ENCODE assay signal across 13 cellular contexts in the genomic region with DNA sequence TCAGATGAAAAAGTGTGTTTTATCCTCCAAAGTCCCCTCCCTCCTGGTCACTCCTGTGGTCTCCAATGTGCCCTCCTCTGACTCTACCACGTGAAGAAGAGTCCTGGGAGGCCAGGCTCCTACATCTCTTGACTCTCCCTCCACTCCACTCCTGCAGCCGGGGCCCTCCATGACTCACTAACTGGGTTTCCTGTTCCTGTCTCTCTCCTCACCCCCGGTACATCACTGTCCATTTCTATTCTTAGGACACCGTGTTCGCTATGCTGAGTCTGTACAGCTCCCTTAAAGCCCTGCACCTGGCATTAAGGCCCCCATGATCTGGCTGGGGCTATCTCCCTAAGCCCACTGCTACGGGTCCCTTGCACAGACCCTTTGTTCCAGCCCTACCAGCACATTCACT.
DNase-seq lines count a peak whose midpoint lies in the region; ATAC-seq and TF ChIP-seq lines count a peak whose summit lies in the region.
"Had no signal": no experiment of that assay in that cellular context is flagged by ENCODE, and none has a peak within 500 bp of the region (broad histone marks: within the 10 kb centered on the region; RNA-seq: fewer than 3 reads in every experiment).

No MANE protein-coding gene starts in this region.

- intact Hi-C loops in heart right ventricle (cut with DNase I) = no loop called here
- intact Hi-C loops in CD4-positive, alpha-beta T cell (cut with DNase I, micrococcal nuclease) = no loop called here

- no peak for TF ChIP-seq CTCF in heart right ventricle (IDR thresholded peaks at IDR 0.05)
- no peak for TF ChIP-seq CTCF in CD4-positive, alpha-beta T cell (IDR thresholded peaks at IDR 0.05)

- H3K9me3 Mint-ChIP-seq in CD8-positive, alpha-beta memory T cell = no peaks in the 10 kb centered on the region
- no peaks in the 10 kb centered on the region for H3K9me3 Mint-ChIP-seq in CD4-positive, alpha-beta T cell
- H3K9me3 Mint-ChIP-seq: activated naive CD8-positive, alpha-beta T cell treated with anti-CD3 and anti-CD28 coated beads, Interleukin-2, amount 50 U/mL, for 24 hours had no signal

- POLR2A ChIA-PET in CD8-positive, alpha-beta memory T cell (lab: Charles Lee) = no interaction called here
- POLR2A ChIA-PET in CD4-positive, alpha-beta T cell (lab: Charles Lee) = no interaction called here

- H3K27ac ChIP-seq in ACC112 (ENCODE audit: low read depth, low read length) (peak overlapping the region; percentile 38; the same call in 1 of the 2 replicates), heart right ventricle (peak overlapping the region in 3 of 10 donors; percentile 20 to 28 (median 23))
- no peak overlapping the region for H3K27ac ChIP-seq in CD8-positive, alpha-beta memory T cell (ENCODE audit: low read depth, low read length)
- H3K27ac ChIP-seq in CD4-positive, alpha-beta T cell (ENCODE audit: low read depth, low read length) = no peak overlapping the region

- peak overlapping the region in 3 of 8 donors; percentile 7 to 61 (median 44) for H3K27ac Mint-ChIP-seq in CD8-positive, alpha-beta memory T cell
- H3K27ac Mint-ChIP-seq in CD4-positive, alpha-beta T cell = no peak overlapping the region
- H3K27ac Mint-ChIP-seq: activated naive CD8-positive, alpha-beta T cell treated with anti-CD3 and anti-CD28 coated beads, Interleukin-2, amount 50 U/mL, for 24 hours had no signal

- CTCF ChIA-PET in CD8-positive, alpha-beta memory T cell (lab: Charles Lee) = interaction anchor here (0.6 to 2.1 kb wide), 2 partner anchors 41 to 724 kb away, joined by 3 to 5 read pairs; no protein-coding TSS in a partner anchor
- CTCF ChIA-PET in CD4-positive, alpha-beta T cell (lab: Charles Lee) = no interaction called here

- no peaks in the 10 kb centered on the region for H3K36me3 Mint-ChIP-seq in CD8-positive, alpha-beta memory T cell
- H3K36me3 Mint-ChIP-seq in CD4-positive, alpha-beta T cell (ENCODE audit: low read depth) = no peaks in the 10 kb centered on the region

- H2AFZ ChIP-seq in ACC112 (ENCODE audit: low read length, unreplicated experiment) = no peak overlapping the region

- H3K9me3 ChIP-seq in heart right ventricle = no peaks in the 10 kb centered on the region
- H3K9me3 ChIP-seq in CD8-positive, alpha-beta memory T cell (ENCODE audit: low read length) = no peaks in the 10 kb centered on the region
- H3K9me3 ChIP-seq in CD4-positive, alpha-beta T cell (ENCODE audit: control insufficient read depth, low read length) = no peaks in the 10 kb centered on the region

- no peak overlapping the region for H3K4me3 ChIP-seq in ACC112 (ENCODE audit: low read depth, low read length)
- no peak overlapping the region for H3K4me3 ChIP-seq in heart right ventricle
- H3K4me3 ChIP-seq in CD8-positive, alpha-beta memory T cell (ENCODE audit: low read length) = no peak overlapping the region

- H3K4me3 Mint-ChIP-seq in CD8-positive, alpha-beta memory T cell = no peak overlapping the region
- no peak overlapping the region for H3K4me3 Mint-ChIP-seq in CD4-positive, alpha-beta T cell
- H3K4me3 Mint-ChIP-seq: activated naive CD8-positive, alpha-beta T cell treated with anti-CD3 and anti-CD28 coated beads, Interleukin-2, amount 50 U/mL, for 24 hours had no signal

- H3K36me3 ChIP-seq in ACC112 (ENCODE audit: insufficient read depth, low read length) (peaks cover 18% of the 10 kb centered on the region; the same call in 1 of the 2 replicates), heart right ventricle (peaks cover 0 to 76% (median 17%) of the 10 kb centered on the region in 9 donors)
- no peaks in the 10 kb centered on the region for H3K36me3 ChIP-seq in CD8-positive, alpha-beta memory T cell (ENCODE audit: insufficient read depth, low read length)

- peaks cover 67% of the 10 kb centered on the region for H3K79me2 ChIP-seq in ACC112 (ENCODE audit: control insufficient read depth, insufficient read depth, low read length, unreplicated experiment)

- peaks cover 0 to 1% of the 10 kb centered on the region in 2 donors for H3K27me3 Mint-ChIP-seq in CD8-positive, alpha-beta memory T cell
- no peaks in the 10 kb centered on the region for H3K27me3 Mint-ChIP-seq in CD4-positive, alpha-beta T cell
- H3K27me3 Mint-ChIP-seq: activated naive CD8-positive, alpha-beta T cell treated with anti-CD3 and anti-CD28 coated beads, Interleukin-2, amount 50 U/mL, for 24 hours had no signal

- peaks cover 16 to 29% (median 21%) of the 10 kb centered on the region in 3 donors for H3K4me1 Mint-ChIP-seq in CD8-positive, alpha-beta memory T cell
- peaks cover 8% of the 10 kb centered on the region for H3K4me1 Mint-ChIP-seq in CD4-positive, alpha-beta T cell (ENCODE audit: low read depth)

- DNase-seq in HK-2 (ENCODE audit: unreplicated experiment) (peak; percentile 20), iris pigment epithelial cell (ENCODE audit: low read depth) (peak; percentile 86), heart right ventricle (no peak)
- DNase-seq in CD8-positive, alpha-beta memory T cell = no peak
- no peak for DNase-seq in CD4-positive, alpha-beta T cell
- DNase-seq: activated CD8-positive, alpha-beta memory T cell treated with anti-CD3 and anti-CD28 coated beads for 24 hours; activated naive CD8-positive, alpha-beta T cell treated with anti-CD3 and anti-CD28 coated beads, Interleukin-2, amount 50 U/mL, for 24 hours; C1 segment of cervical spinal cord; NCI-H1092 treated with DMSO at 0.1 percent for 48 hours; NCI-H524 had no signal

- ATAC-seq in SK-N-SH treated with all-trans-retinoic acid at 6 μM for 48 hours (peak; percentile 48), GM18909 (IDR thresholded peaks at IDR 0.05; ENCODE audit: poor library complexity, unreplicated experiment) (no peak), heart right ventricle (no peak)
- ATAC-seq in CD4-positive, alpha-beta T cell (ENCODE audit: poor library complexity) = no peak
- ATAC-seq: activated naive CD8-positive, alpha-beta T cell treated with anti-CD3 and anti-CD28 coated beads, Interleukin-2, amount 50 U/mL, for 24 hours had no signal

- 55 to 77% methylated on average over 6 of the region's 6 CpGs for WGBS in heart right ventricle, 2 donors

- H3K27me3 ChIP-seq in ACC112 (ENCODE audit: insufficient read depth, low read length) (no peaks in the 10 kb centered on the region), heart right ventricle (no peaks in the 10 kb centered on the region)
- no peaks in the 10 kb centered on the region for H3K27me3 ChIP-seq in CD8-positive, alpha-beta memory T cell (ENCODE audit: insufficient read depth, low read length, poor library complexity, severe bottlenecking)
- H3K27me3 ChIP-seq in CD4-positive, alpha-beta T cell (ENCODE audit: control insufficient read depth, insufficient read depth, low read length) = no peaks in the 10 kb centered on the region

- peaks cover 54% of the 10 kb centered on the region for H3K4me1 ChIP-seq in ACC112 (ENCODE audit: control insufficient read depth, insufficient read depth, low read length, unreplicated experiment)
- peaks cover 5 to 88% (median 64%) of the 10 kb centered on the region in 9 donors for H3K4me1 ChIP-seq in heart right ventricle
- H3K4me1 ChIP-seq in CD8-positive, alpha-beta memory T cell (ENCODE audit: insufficient read depth, low read length) = peaks cover 8% of the 10 kb centered on the region

TF ChIP-seq in SK-N-SH treated with all-trans-retinoic acid at 6 μM for 48 hours, 23 proteins besides CTCF, POLR2A, EP300 and RAD21:
- TF ChIP-seq ESRRG (CRISPR knock-in tag; IDR thresholded peaks at IDR 0.05) = no peak
TF ChIP-seq in SK-N-SH treated with all-trans-retinoic acid at 6 μM for 48 hours: peak in this region for 0.

Comparison
In these comparisons a context has a peak if more than half of its experiments do, and no peak if none do; other contexts are left out.
1. DNase-seq: peak in HK-2 (single experiment) and iris pigment epithelial cell (single experiment); none in heart right ventricle (0 of 2), CD8-positive, alpha-beta memory T cell (0 of 5) and CD4-positive, alpha-beta T cell (0 of 10).